ENCODE assay signal across 35 cellular contexts in genomic region chr1:25979210-25979609, GRCh38. TPM values are rescaled to one million over a fixed set of nuclear protein-coding genes. Genes with fewer than 3 reads are reported as not detected.
"Had no signal": no experiment of that assay in that cellular context is flagged by ENCODE, and none has a peak within 500 bp of the region (broad histone marks: within the 10 kb centered on the region; RNA-seq: fewer than 3 reads in every experiment).

No MANE protein-coding gene starts in this region.

- H3K4me3 ChIP-seq: MG63 had no signal

- DNase-seq: Karpas-422, Kasumi-1, KG1, MG63, MM.1S, MV-4-11, NCI-H1048, NCI-H1092, NCI-H1092 treated with DMSO at 0.1 percent for 48 hours, NCI-H1105, NCI-H1105 treated with DMSO at 0.1 percent for 48 hours, NCI-H1417, NCI-H1417 treated with DMSO at 0.1 percent for 48 hours, NCI-H1436, NCI-H1436 treated with DMSO at 0.1 percent for 48 hours, NCI-H146, NCI-H1694, NCI-H1694 treated with DMSO at 0.1 percent for 48 hours, NCI-H187, NCI-H187 treated with DMSO at 0.1 percent for 48 hours, NCI-H1930, NCI-H2029, NCI-H2029 treated with DMSO at 0.1 percent for 48 hours, NCI-H2081, NCI-H2081 treated with DMSO at 0.1 percent for 48 hours, NCI-H2107, NCI-H2171, NCI-H2171 treated with DMSO at 0.1 percent for 48 hours, NCI-H2227 treated with DMSO at 0.1 percent for 48 hours, NCI-H226, NCI-H345, NCI-H446, NCI-H446 treated with DMSO at 0.1 percent for 48 hours had no signal

- H3K27me3 ChIP-seq: MG63 had no signal

- H3K9me3 ChIP-seq: MG63 had no signal

- H3K36me3 ChIP-seq: MG63 had no signal

- H3K4me2 ChIP-seq: KMS-11 had no signal

- H3K27ac ChIP-seq: KMS-11 had no signal

- H3K9ac ChIP-seq: KMS-11 had no signal

RNA-seq across cellular contexts. Expression of gene EXTL1, which starts 42.4 kb away (rescaled TPM):
- total RNA-seq: MCF 10A had no signal
